In genomic region chr7:106717997-106718871, GRCh38 we compare ENCODE assay signal across 1 cellular context.
TF ChIP-seq lines count a peak whose summit lies in the region.

No MANE protein-coding gene starts in this region.

TF ChIP-seq in K562, 482 proteins besides CTCF, POLR2A, EP300 and RAD21 (continued from another document and continues in another):
- TF ChIP-seq, protein P1, sequence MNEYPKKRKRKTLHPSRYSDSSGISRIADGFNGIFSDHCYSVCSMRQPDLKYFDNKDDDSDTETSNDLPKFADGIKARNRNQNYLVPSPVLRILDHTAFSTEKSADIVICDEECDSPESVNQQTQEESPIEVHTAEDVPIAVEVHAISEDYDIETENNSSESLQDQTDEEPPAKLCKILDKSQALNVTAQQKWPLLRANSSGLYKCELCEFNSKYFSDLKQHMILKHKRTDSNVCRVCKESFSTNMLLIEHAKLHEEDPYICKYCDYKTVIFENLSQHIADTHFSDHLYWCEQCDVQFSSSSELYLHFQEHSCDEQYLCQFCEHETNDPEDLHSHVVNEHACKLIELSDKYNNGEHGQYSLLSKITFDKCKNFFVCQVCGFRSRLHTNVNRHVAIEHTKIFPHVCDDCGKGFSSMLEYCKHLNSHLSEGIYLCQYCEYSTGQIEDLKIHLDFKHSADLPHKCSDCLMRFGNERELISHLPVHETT (CRISPR knock-in tag; conservative IDR thresholded peaks at IDR 0.05 in 1 of 2, IDR thresholded peaks at IDR 0.05 in 1 of 2) = no peak; a peak in 1 of 4 replicates
- TF ChIP-seq CAMTA2 (CRISPR knock-in tag; conservative IDR thresholded peaks at IDR 0.05) = no peak
- TF ChIP-seq CTBP1 (IDR thresholded peaks at IDR 0.05; ENCODE audit: borderline replicate concordance) = peak; percentile 57; the same call in 1 of the 2 replicates
- no peak for TF ChIP-seq ZNF41 (CRISPR knock-in tag; conservative IDR thresholded peaks at IDR 0.05)
- TF ChIP-seq ZNF518B (CRISPR knock-in tag; IDR thresholded peaks at IDR 0.05) = no peak
- no peak for TF ChIP-seq PHF20 (IDR thresholded peaks at IDR 0.05; ENCODE audit: partially characterized antibody)
- no peak for TF ChIP-seq CBX1 (IDR thresholded peaks at IDR 0.05; ENCODE audit: low read depth)
- no peak for TF ChIP-seq SP2 (IDR thresholded peaks at IDR 0.05; ENCODE audit: extremely low read depth, low read depth, low read length, poor library complexity, severe bottlenecking)
- no peak for TF ChIP-seq SREBF2 (CRISPR knock-in tag; IDR thresholded peaks at IDR 0.05)
- no peak for TF ChIP-seq XRCC4 (IDR thresholded peaks at IDR 0.05; ENCODE audit: extremely low read depth, insufficient read depth, insufficient read length)
- TF ChIP-seq, protein P2, sequence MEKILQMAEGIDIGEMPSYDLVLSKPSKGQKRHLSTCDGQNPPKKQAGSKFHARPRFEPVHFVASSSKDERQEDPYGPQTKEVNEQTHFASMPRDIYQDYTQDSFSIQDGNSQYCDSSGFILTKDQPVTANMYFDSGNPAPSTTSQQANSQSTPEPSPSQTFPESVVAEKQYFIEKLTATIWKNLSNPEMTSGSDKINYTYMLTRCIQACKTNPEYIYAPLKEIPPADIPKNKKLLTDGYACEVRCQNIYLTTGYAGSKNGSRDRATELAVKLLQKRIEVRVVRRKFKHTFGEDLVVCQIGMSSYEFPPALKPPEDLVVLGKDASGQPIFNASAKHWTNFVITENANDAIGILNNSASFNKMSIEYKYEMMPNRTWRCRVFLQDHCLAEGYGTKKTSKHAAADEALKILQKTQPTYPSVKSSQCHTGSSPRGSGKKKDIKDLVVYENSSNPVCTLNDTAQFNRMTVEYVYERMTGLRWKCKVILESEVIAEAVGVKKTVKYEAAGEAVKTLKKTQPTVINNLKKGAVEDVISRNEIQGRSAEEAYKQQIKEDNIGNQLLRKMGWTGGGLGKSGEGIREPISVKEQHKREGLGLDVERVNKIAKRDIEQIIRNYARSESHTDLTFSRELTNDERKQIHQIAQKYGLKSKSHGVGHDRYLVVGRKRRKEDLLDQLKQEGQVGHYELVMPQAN (IDR thresholded peaks at IDR 0.05; ENCODE audit: borderline replicate concordance) = no peak
- no peak for TF ChIP-seq ZC3H11A (IDR thresholded peaks at IDR 0.05; ENCODE audit: low read depth, low read length)
- TF ChIP-seq ZNF785 (CRISPR knock-in tag; IDR thresholded peaks at IDR 0.05) = no peak
- TF ChIP-seq TAL1 (IDR thresholded peaks at IDR 0.05) = peak; percentile 61
- no peak for TF ChIP-seq MTF1 (CRISPR knock-in tag; IDR thresholded peaks at IDR 0.05; ENCODE audit: borderline replicate concordance)
- TF ChIP-seq NELFE (IDR thresholded peaks at IDR 0.05; ENCODE audit: insufficient read depth, insufficient read length) = no peak
- TF ChIP-seq TEAD2 (tag; IDR thresholded peaks at IDR 0.05) = no peak
- TF ChIP-seq PHB (CRISPR knock-in tag; IDR thresholded peaks at IDR 0.05) = no peak
- no peak for TF ChIP-seq ZNF408 (CRISPR knock-in tag; IDR thresholded peaks at IDR 0.05; ENCODE audit: low read depth)
- TF ChIP-seq TAF7 (tag; IDR thresholded peaks at IDR 0.05) = no peak
- TF ChIP-seq SLC30A9 (CRISPR knock-in tag; IDR thresholded peaks at IDR 0.05) = no peak
- TF ChIP-seq ZNF589 (CRISPR knock-in tag; IDR thresholded peaks at IDR 0.05; ENCODE audit: low read depth) = peak; percentile 89
- no peak for TF ChIP-seq MCM3 (IDR thresholded peaks at IDR 0.05)
- peak; percentile 46; the same call in 1 of the 2 replicates for TF ChIP-seq KAT7 (CRISPR knock-in tag; IDR thresholded peaks at IDR 0.05; ENCODE audit: borderline replicate concordance)
- TF ChIP-seq GATAD2A (IDR thresholded peaks at IDR 0.05) = 0 out of 2 replicates have a peak, but pooled peaks have one; percentile 66
- TF ChIP-seq RFX1 (IDR thresholded peaks at IDR 0.05) = no peak; the same call in 1 of the 2 replicates
- TF ChIP-seq, protein P3, sequence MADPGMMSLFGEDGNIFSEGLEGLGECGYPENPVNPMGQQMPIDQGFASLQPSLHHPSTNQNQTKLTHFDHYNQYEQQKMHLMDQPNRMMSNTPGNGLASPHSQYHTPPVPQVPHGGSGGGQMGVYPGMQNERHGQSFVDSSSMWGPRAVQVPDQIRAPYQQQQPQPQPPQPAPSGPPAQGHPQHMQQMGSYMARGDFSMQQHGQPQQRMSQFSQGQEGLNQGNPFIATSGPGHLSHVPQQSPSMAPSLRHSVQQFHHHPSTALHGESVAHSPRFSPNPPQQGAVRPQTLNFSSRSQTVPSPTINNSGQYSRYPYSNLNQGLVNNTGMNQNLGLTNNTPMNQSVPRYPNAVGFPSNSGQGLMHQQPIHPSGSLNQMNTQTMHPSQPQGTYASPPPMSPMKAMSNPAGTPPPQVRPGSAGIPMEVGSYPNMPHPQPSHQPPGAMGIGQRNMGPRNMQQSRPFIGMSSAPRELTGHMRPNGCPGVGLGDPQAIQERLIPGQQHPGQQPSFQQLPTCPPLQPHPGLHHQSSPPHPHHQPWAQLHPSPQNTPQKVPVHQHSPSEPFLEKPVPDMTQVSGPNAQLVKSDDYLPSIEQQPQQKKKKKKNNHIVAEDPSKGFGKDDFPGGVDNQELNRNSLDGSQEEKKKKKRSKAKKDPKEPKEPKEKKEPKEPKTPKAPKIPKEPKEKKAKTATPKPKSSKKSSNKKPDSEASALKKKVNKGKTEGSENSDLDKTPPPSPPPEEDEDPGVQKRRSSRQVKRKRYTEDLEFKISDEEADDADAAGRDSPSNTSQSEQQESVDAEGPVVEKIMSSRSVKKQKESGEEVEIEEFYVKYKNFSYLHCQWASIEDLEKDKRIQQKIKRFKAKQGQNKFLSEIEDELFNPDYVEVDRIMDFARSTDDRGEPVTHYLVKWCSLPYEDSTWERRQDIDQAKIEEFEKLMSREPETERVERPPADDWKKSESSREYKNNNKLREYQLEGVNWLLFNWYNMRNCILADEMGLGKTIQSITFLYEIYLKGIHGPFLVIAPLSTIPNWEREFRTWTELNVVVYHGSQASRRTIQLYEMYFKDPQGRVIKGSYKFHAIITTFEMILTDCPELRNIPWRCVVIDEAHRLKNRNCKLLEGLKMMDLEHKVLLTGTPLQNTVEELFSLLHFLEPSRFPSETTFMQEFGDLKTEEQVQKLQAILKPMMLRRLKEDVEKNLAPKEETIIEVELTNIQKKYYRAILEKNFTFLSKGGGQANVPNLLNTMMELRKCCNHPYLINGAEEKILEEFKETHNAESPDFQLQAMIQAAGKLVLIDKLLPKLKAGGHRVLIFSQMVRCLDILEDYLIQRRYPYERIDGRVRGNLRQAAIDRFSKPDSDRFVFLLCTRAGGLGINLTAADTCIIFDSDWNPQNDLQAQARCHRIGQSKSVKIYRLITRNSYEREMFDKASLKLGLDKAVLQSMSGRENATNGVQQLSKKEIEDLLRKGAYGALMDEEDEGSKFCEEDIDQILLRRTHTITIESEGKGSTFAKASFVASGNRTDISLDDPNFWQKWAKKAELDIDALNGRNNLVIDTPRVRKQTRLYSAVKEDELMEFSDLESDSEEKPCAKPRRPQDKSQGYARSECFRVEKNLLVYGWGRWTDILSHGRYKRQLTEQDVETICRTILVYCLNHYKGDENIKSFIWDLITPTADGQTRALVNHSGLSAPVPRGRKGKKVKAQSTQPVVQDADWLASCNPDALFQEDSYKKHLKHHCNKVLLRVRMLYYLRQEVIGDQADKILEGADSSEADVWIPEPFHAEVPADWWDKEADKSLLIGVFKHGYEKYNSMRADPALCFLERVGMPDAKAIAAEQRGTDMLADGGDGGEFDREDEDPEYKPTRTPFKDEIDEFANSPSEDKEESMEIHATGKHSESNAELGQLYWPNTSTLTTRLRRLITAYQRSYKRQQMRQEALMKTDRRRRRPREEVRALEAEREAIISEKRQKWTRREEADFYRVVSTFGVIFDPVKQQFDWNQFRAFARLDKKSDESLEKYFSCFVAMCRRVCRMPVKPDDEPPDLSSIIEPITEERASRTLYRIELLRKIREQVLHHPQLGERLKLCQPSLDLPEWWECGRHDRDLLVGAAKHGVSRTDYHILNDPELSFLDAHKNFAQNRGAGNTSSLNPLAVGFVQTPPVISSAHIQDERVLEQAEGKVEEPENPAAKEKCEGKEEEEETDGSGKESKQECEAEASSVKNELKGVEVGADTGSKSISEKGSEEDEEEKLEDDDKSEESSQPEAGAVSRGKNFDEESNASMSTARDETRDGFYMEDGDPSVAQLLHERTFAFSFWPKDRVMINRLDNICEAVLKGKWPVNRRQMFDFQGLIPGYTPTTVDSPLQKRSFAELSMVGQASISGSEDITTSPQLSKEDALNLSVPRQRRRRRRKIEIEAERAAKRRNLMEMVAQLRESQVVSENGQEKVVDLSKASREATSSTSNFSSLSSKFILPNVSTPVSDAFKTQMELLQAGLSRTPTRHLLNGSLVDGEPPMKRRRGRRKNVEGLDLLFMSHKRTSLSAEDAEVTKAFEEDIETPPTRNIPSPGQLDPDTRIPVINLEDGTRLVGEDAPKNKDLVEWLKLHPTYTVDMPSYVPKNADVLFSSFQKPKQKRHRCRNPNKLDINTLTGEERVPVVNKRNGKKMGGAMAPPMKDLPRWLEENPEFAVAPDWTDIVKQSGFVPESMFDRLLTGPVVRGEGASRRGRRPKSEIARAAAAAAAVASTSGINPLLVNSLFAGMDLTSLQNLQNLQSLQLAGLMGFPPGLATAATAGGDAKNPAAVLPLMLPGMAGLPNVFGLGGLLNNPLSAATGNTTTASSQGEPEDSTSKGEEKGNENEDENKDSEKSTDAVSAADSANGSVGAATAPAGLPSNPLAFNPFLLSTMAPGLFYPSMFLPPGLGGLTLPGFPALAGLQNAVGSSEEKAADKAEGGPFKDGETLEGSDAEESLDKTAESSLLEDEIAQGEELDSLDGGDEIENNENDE (IDR thresholded peaks at IDR 0.05; ENCODE audit: low read depth, low read length) = no peak
- no peak for TF ChIP-seq SP1 (CRISPR knock-in tag; IDR thresholded peaks at IDR 0.05)
- TF ChIP-seq PYGO2 (tag; IDR thresholded peaks at IDR 0.05) = no peak; the same call in 1 of the 2 replicates
- TF ChIP-seq RBM14 (IDR thresholded peaks at IDR 0.05; ENCODE audit: borderline replicate concordance, insufficient read depth, low read depth, low read length) = no peak
- no peak for TF ChIP-seq E2F4 (CRISPR knock-in tag; IDR thresholded peaks at IDR 0.05; ENCODE audit: low read depth)
- TF ChIP-seq ARNT (IDR thresholded peaks at IDR 0.05) = peak in 1 of 2 experiments; percentile 92; a peak in 2 of 4 replicates
- TF ChIP-seq HDAC8 (tag; IDR thresholded peaks at IDR 0.05) = no peak
- no peak for TF ChIP-seq TGIF2 (CRISPR knock-in tag; IDR thresholded peaks at IDR 0.05)
